ENCODE assay signal across 1 cellular context in the genomic region with DNA sequence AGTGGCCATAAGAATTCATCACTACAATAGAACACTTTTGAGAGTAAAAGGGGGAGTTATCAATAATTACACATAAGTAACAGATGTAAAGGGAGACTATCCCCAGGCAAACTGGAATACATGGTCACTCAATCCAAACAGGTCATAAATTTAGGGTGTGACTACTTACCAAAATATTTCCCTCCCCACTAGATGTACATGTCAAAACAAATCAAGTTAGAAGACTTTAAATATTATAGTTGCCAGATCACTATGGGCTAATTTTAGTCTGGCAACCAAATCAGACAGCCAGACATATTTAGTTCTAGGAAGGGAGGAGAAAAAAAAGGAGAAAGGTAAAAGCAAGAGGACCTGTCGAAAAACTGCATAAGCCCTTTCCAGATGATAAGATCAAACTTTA.
TF ChIP-seq lines count a peak whose summit lies in the region.

No MANE protein-coding gene starts in this region.

TF ChIP-seq in SK-N-SH, 30 proteins besides CTCF, POLR2A, EP300 and RAD21 (continued from another document):
- TF ChIP-seq RXRA (IDR thresholded peaks at IDR 0.05; ENCODE audit: borderline replicate concordance, low read depth) (peak; percentile 24; the same call in 1 of the 2 replicates), NFIC (IDR thresholded peaks at IDR 0.05; ENCODE audit: borderline replicate concordance) (no peak), TCF12 (IDR thresholded peaks at IDR 0.05) (peak; percentile 73), YY1 (IDR thresholded peaks at IDR 0.05; ENCODE audit: low read depth) (no peak), PBX3 (IDR thresholded peaks at IDR 0.05) (peak; percentile 77), MAX (IDR thresholded peaks at IDR 0.05; ENCODE audit: low read depth) (no peak)
- TF ChIP-seq, protein P1, sequence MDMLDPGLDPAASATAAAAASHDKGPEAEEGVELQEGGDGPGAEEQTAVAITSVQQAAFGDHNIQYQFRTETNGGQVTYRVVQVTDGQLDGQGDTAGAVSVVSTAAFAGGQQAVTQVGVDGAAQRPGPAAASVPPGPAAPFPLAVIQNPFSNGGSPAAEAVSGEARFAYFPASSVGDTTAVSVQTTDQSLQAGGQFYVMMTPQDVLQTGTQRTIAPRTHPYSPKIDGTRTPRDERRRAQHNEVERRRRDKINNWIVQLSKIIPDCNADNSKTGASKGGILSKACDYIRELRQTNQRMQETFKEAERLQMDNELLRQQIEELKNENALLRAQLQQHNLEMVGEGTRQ (IDR thresholded peaks at IDR 0.05; ENCODE audit: borderline replicate concordance, low read depth, low read length), result no peak
